In genomic region chr5:57817001-57817453, GRCh38 we compare ENCODE assay signal across 14 cellular contexts.
A peak's percentile ranks its signal among the peaks of the same experiment; 100 is the strongest.
DNase-seq lines count a peak whose midpoint lies in the region; ATAC-seq and TF ChIP-seq lines count a peak whose summit lies in the region.
"Had no signal": no experiment of that assay in that cellular context is flagged by ENCODE, and none has a peak within 500 bp of the region (broad histone marks: within the 10 kb centered on the region; RNA-seq: fewer than 3 reads in every experiment).

No MANE protein-coding gene starts in this region.

- no peaks in the 10 kb centered on the region for H3K36me3 ChIP-seq in psoas muscle (ENCODE audit: insufficient read depth in 1 of 2, low read depth in 1 of 2)

- no peaks in the 10 kb centered on the region for H3K36me3 Mint-ChIP-seq in CD14-positive monocyte

- peaks cover 0 to 10% (median 0%) of the 10 kb centered on the region in 7 donors for H3K9me3 Mint-ChIP-seq in CD14-positive monocyte

- H3K27me3 ChIP-seq in psoas muscle (ENCODE audit: insufficient read depth in 3 of 3, low read length in 2 of 3): no peaks in the 10 kb centered on the region

- H3K9me3 ChIP-seq in psoas muscle: no peaks in the 10 kb centered on the region

- H3K4me1 ChIP-seq in psoas muscle: peaks cover 15% of the 10 kb centered on the region
- H3K4me1 ChIP-seq: Caco-2 had no signal

- intact Hi-C loops in CD14-positive monocyte (cut with micrococcal nuclease): no loop called here
- intact Hi-C loops in psoas muscle (cut with DNase I): no loop called here

- H3K27ac Mint-ChIP-seq in CD14-positive monocyte: no peak overlapping the region
- H3K27ac Mint-ChIP-seq: activated B cell treated with CpG ODN at 0.5 μM for 24 hours; activated naive CD4-positive, alpha-beta T cell treated with anti-CD3 and anti-CD28 coated beads for 36 hours had no signal

- ATAC-seq in psoas muscle: no peak
- ATAC-seq in HG03159 (IDR thresholded peaks at IDR 0.05; ENCODE audit: unreplicated experiment): no peak

- H3K27ac ChIP-seq in psoas muscle: no peak overlapping the region

- peaks cover 0 to 2% (median 0%) of the 10 kb centered on the region in 3 donors for H3K27me3 Mint-ChIP-seq in CD14-positive monocyte (ENCODE audit: low read depth in 3 of 3)
- H3K27me3 Mint-ChIP-seq: activated B cell treated with CpG ODN at 0.5 μM for 24 hours; central memory CD8-positive, alpha-beta T cell had no signal

- TF ChIP-seq CTCF in fibroblast of the aortic adventitia (IDR thresholded peaks at IDR 0.05; ENCODE audit: insufficient read depth, low read length): no peak
- TF ChIP-seq CTCF in CD14-positive monocyte (IDR thresholded peaks at IDR 0.05): no peak
- no peak for TF ChIP-seq CTCF in psoas muscle (IDR thresholded peaks at IDR 0.05)

- H3K4me3 ChIP-seq in fibroblast of the aortic adventitia (ENCODE audit: low read depth, low read length): no peak overlapping the region
- H3K4me3 ChIP-seq in psoas muscle: no peak overlapping the region

- no peak overlapping the region for H3K4me3 Mint-ChIP-seq in CD14-positive monocyte
- H3K4me3 Mint-ChIP-seq: activated B cell treated with CpG ODN at 0.5 μM for 24 hours; activated naive CD4-positive, alpha-beta T cell treated with anti-CD3 and anti-CD28 coated beads for 36 hours; central memory CD8-positive, alpha-beta T cell had no signal

- 69 to 78% (median 70%) methylated on average over 2 of the region's 2 CpGs for WGBS in psoas muscle, 3 donors

- DNase-seq in NCI-H748 (lab: John Stamatoyannopoulos, UW; ENCODE audit: unreplicated experiment) (peak; percentile 32), NCI-H748 treated with DMSO at 0.1 percent for 48 hours (lab: John Stamatoyannopoulos, UW) (no peak), astrocyte of the hippocampus (ENCODE audit: low read depth, low spot score) (peak; percentile 59), fibroblast of the aortic adventitia (ENCODE audit: low read depth) (peak; percentile 52), CD14-positive monocyte (ENCODE audit: low spot score) (no peak), psoas muscle (no peak), DMS153 (lab: John Stamatoyannopoulos, UW) (no peak)
- DNase-seq: activated B cell treated with CpG ODN at 0.5 μM for 24 hours; activated naive CD4-positive, alpha-beta T cell treated with anti-CD3 and anti-CD28 coated beads for 36 hours; Caco-2; H7; NCI-H2107 had no signal

- H3K4me1 Mint-ChIP-seq in CD14-positive monocyte: no peaks in the 10 kb centered on the region
- H3K4me1 Mint-ChIP-seq: activated B cell treated with CpG ODN at 0.5 μM for 24 hours; central memory CD8-positive, alpha-beta T cell had no signal

Comparison
In these comparisons a context has a peak if more than half of its experiments do, and no peak if none do; other contexts are left out.
1. DNase-seq: peak in NCI-H748 (single experiment), astrocyte of the hippocampus (single experiment) and fibroblast of the aortic adventitia (single experiment); none in NCI-H748 treated with DMSO at 0.1 percent for 48 hours (single experiment), CD14-positive monocyte (single experiment), psoas muscle (0 of 2) and DMS153 (single experiment).